In the genomic region with DNA sequence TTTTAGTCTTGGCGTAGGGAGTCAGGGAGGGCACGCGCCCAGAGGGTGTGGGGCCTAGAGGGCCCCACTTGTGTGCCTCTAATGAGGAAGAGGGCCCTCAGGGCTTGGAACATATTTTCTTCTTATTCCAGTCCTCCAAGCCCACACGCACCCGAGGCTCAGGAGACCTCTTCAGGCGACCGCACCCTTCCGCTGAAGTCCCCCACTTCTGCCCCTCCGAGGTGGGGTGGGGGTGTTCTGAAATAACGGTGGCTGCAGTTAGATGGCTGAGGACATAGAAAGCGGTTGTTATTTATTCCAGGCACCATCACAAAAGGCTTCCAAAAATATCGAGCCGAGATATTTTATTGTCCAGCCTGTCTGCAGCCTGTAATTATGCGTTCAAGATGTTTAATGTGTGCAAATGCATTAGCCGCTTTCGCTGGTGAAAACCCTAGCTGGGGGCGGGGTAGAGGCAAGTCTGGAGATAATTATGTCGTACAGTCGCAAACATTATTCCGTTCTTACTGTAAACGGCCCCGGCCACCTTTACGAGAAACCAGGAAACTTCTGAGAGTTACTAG, we compare ENCODE assay signal across 1 cellular context.
TF ChIP-seq lines count a peak whose summit lies in the region.

No MANE protein-coding gene starts in this region.

TF ChIP-seq in endothelial cell of umbilical vein, 7 proteins besides CTCF, POLR2A, EP300 and RAD21:
- TF ChIP-seq GATA2 (IDR thresholded peaks at IDR 0.05; ENCODE audit: insufficient read depth, insufficient read length, low read depth, low read length): no peak
- TF ChIP-seq, protein P1, sequence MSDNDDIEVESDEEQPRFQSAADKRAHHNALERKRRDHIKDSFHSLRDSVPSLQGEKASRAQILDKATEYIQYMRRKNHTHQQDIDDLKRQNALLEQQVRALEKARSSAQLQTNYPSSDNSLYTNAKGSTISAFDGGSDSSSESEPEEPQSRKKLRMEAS (IDR thresholded peaks at IDR 0.05; ENCODE audit: insufficient read depth, insufficient read length): no peak
- TF ChIP-seq FOS (IDR thresholded peaks at IDR 0.05; ENCODE audit: borderline replicate concordance, insufficient read depth, low read length): no peak
- no peak for TF ChIP-seq JUN (IDR thresholded peaks at IDR 0.05; ENCODE audit: borderline replicate concordance, insufficient read depth, insufficient read length, low read depth)
